In genomic region chr7:155187061-155187785, GRCh38 we compare ENCODE assay signal across 17 cellular contexts.
"Had no signal": no experiment of that assay in that cellular context is flagged by ENCODE, and none has a peak within 500 bp of the region (broad histone marks: within the 10 kb centered on the region; RNA-seq: fewer than 3 reads in every experiment).

No MANE protein-coding gene starts in this region.

- H3K4me3 ChIP-seq: hepatocyte, skin epidermis, upper lobe of left lung, uterus had no signal

- H3K27ac Mint-ChIP-seq: endodermal cell, mesothelial cell of epicardium, nephron progenitor cell had no signal

- ATAC-seq: foreskin keratinocyte, left lobe of liver, sciatic nerve had no signal

- H3K4me3 Mint-ChIP-seq: endodermal cell, mesothelial cell of epicardium, nephron progenitor cell had no signal

- H3K4me1 Mint-ChIP-seq: endodermal cell had no signal

- H3K27ac ChIP-seq: foreskin keratinocyte, hepatocyte, neutrophil, skin epidermis, upper lobe of left lung, uterus had no signal

- DNase-seq: dermis blood vessel endothelial cell; effector CD4-positive, alpha-beta T cell; endodermal cell; erythroblast; foreskin keratinocyte; nephron progenitor cell; posterior cingulate gyrus; stimulated activated CD4-positive, alpha-beta T cell treated with anti-CD3 and anti-CD28 coated beads, Interleukin-2, amount 100 ng/mL, for 24 hours; stimulated activated naive CD4-positive, alpha-beta T cell treated with Interleukin-2 at 50 U/mL for 16 hours; upper lobe of left lung; uterus had no signal
